Comparison of ENCODE assay signal across 7 cellular contexts in genomic region chr11:75429902-75430691, GRCh38. TPM values are rescaled to one million over a fixed set of nuclear protein-coding genes. Genes with fewer than 3 reads are reported as not detected.
DNase-seq lines count a peak whose midpoint lies in the region; ATAC-seq and TF ChIP-seq lines count a peak whose summit lies in the region.

No MANE protein-coding gene starts in this region.

- peaks cover 50% of the 10 kb centered on the region for H3K27me3 Mint-ChIP-seq in activated CD4-positive, alpha-beta T cell treated with anti-CD3 and anti-CD28 coated beads, Interleukin-2, amount 10 ng/mL, durations not matched to agents 24 days and 14 days

- peaks cover 8% of the 10 kb centered on the region for H3K9me3 Mint-ChIP-seq in activated CD4-positive, alpha-beta T cell treated with anti-CD3 and anti-CD28 coated beads, Interleukin-2, amount 10 ng/mL, durations not matched to agents 24 days and 14 days

- H3K4me1 ChIP-seq in lung (ENCODE audit: control insufficient read depth in 2 of 2, insufficient read depth in 2 of 2, low read length in 2 of 2) = peaks cover 0 to 11% of the 10 kb centered on the region in 2 donors

- peaks cover 5% of the 10 kb centered on the region for H3K36me3 Mint-ChIP-seq in activated CD4-positive, alpha-beta T cell treated with anti-CD3 and anti-CD28 coated beads, Interleukin-2, amount 10 ng/mL, durations not matched to agents 24 days and 14 days (ENCODE audit: low read depth)

- intact Hi-C loops in activated CD4-positive, alpha-beta T cell treated with anti-CD3 and anti-CD28 coated beads, Interleukin-2, amount 10 ng/mL, durations not matched to agents 24 days and 14 days (cut with micrococcal nuclease) = no loop called here
- intact Hi-C loops in dorsolateral prefrontal cortex (cut with DNase I) = no loop called here

- TF ChIP-seq CTCF in dorsolateral prefrontal cortex (IDR thresholded peaks at IDR 0.05 in 54 of 56, conservative IDR thresholded peaks at IDR 0.05 in 2 of 56; ENCODE audit: low read depth in 1 of 56, partially characterized antibody in 56 of 56) = peak in 1 of 56 donors; percentile 2
- no peak for TF ChIP-seq CTCF in lung (IDR thresholded peaks at IDR 0.05; ENCODE audit: control extremely low read depth, extremely low read depth)

- WGBS in lung, 2 donors = 0 to 3% methylated on average over 60 to 133 of the region's 133 CpGs

- no peaks in the 10 kb centered on the region for H3K36me3 ChIP-seq in lung (ENCODE audit: control insufficient read depth in 2 of 2, insufficient read depth in 2 of 2, low read length in 2 of 2)

- peaks cover 0 to 23% (median 3%) of the 10 kb centered on the region in 45 donors for H3K27me3 ChIP-seq in dorsolateral prefrontal cortex
- no peaks in the 10 kb centered on the region for H3K27me3 ChIP-seq in lung (ENCODE audit: control insufficient read depth, insufficient read depth)

- H3K4me3 Mint-ChIP-seq in activated CD4-positive, alpha-beta T cell treated with anti-CD3 and anti-CD28 coated beads, Interleukin-2, amount 10 ng/mL, durations not matched to agents 24 days and 14 days = peak overlapping the region; percentile 75

- H3K4me1 Mint-ChIP-seq in activated CD4-positive, alpha-beta T cell treated with anti-CD3 and anti-CD28 coated beads, Interleukin-2, amount 10 ng/mL, durations not matched to agents 24 days and 14 days = peaks cover 23% of the 10 kb centered on the region

- H3K4me3 ChIP-seq in dorsolateral prefrontal cortex = peak overlapping the region; percentile 12 to 68 (median 48)
- H3K4me3 ChIP-seq in lung = peak overlapping the region; percentile 31

- H3K27ac ChIP-seq in dorsolateral prefrontal cortex (peak overlapping the region in 28 of 59 donors; percentile 13 to 76 (median 52)), lung (ENCODE audit: low read depth in 1 of 2, low read length in 1 of 2) (peak overlapping the region in 1 of 2 donors; percentile 8)

- DNase-seq in NCI-H146 (lab: John Stamatoyannopoulos, UW) = peak; percentile 83
- peak; percentile 91 for DNase-seq in activated CD4-positive, alpha-beta T cell treated with anti-CD3 and anti-CD28 coated beads, Interleukin-2, amount 10 ng/mL, durations not matched to agents 24 days and 14 days
- peak in 7 of 10 donors; percentile 38 to 78 (median 42) for DNase-seq in dorsolateral prefrontal cortex
- peak; percentile 66 for DNase-seq in lung (ENCODE audit: low spot score)
- DNase-seq in stimulated activated CD8-positive, alpha-beta memory T cell treated with anti-CD3 and anti-CD28 coated beads, Interleukin-12 subunit alpha, Interleukin-12 subunit beta, amount 100 ng/mL, for 4 hours (ENCODE audit: low read depth) = peak; percentile 51

- peak overlapping the region; percentile 58 for H3K27ac Mint-ChIP-seq in activated CD4-positive, alpha-beta T cell treated with anti-CD3 and anti-CD28 coated beads, Interleukin-2, amount 10 ng/mL, durations not matched to agents 24 days and 14 days

- H3K9me3 ChIP-seq in lung (ENCODE audit: control insufficient read depth in 2 of 2, insufficient read depth in 1 of 2, low read length in 1 of 2) = peaks cover 0 to 7% of the 10 kb centered on the region in 2 donors

- ATAC-seq in GM19023 (IDR thresholded peaks at IDR 0.05; ENCODE audit: unreplicated experiment) = peak; percentile 23
- ATAC-seq in lung (ENCODE audit: insufficient read depth, low FRiP score) = peak; percentile 63
- no peak for ATAC-seq in GM19452 (IDR thresholded peaks at IDR 0.05; ENCODE audit: unreplicated experiment)

RNA-seq across cellular contexts. Expression of gene KLHL35, which starts 2.9 kb away (rescaled TPM):
- total RNA-seq in activated CD4-positive, alpha-beta T cell treated with anti-CD3 and anti-CD28 coated beads, Interleukin-2, amount 10 ng/mL, durations not matched to agents 24 days and 14 days = 1.7 and 2.0 TPM in 2 replicates
- total RNA-seq in dorsolateral prefrontal cortex (10 to 100 TPM in 24 of 120 experiments, 1 to 10 TPM in 96; 3.4 to 16.3 (median 8.1) TPM), lung (1 to 10 TPM; 1.2 to 2.3 TPM)
- polyA plus RNA-seq in lung = 1 to 10 TPM in 1 of 2 donors, under 1 TPM in 1; 0.62 to 2.4 TPM

RNA-seq across cellular contexts. Expression of gene RPS3, which starts 30.8 kb away (rescaled TPM):
- total RNA-seq in activated CD4-positive, alpha-beta T cell treated with anti-CD3 and anti-CD28 coated beads, Interleukin-2, amount 10 ng/mL, durations not matched to agents 24 days and 14 days = 3,383 and 3,385 TPM in 2 replicates
- 100 to 1,000 TPM; 382 to 717 (median 502) TPM for total RNA-seq in dorsolateral prefrontal cortex
- 1,000 to 10,000 TPM; 1,036 to 2,104 TPM for total RNA-seq in lung
- 1,000 to 10,000 TPM; 2,193 to 2,813 TPM for polyA plus RNA-seq in lung
